ENCODE assay signal across 15 cellular contexts in genomic region chr3:88362428-88362827, GRCh38.
DNase-seq lines count a peak whose midpoint lies in the region; ATAC-seq and TF ChIP-seq lines count a peak whose summit lies in the region.
"Had no signal": no experiment of that assay in that cellular context is flagged by ENCODE, and none has a peak within 500 bp of the region (broad histone marks: within the 10 kb centered on the region; RNA-seq: fewer than 3 reads in every experiment).

No MANE protein-coding gene starts in this region.

- H3K9ac ChIP-seq in PC-3 (ENCODE audit: low read length): no peak overlapping the region

- no peaks in the 10 kb centered on the region for H3F3A ChIP-seq in PC-3 (ENCODE audit: low read length, unreplicated experiment)

- CTCF ChIA-PET in PC-3 (lab: Charles Lee): no interaction called here

- no peak for TF ChIP-seq CTCF in PC-3 (conservative IDR thresholded peaks at IDR 0.05; ENCODE audit: low read depth, low read length)
- TF ChIP-seq CTCF in transverse colon (IDR thresholded peaks at IDR 0.05): no peak
- no peak for TF ChIP-seq CTCF in dorsolateral prefrontal cortex (IDR thresholded peaks at IDR 0.05 in 54 of 56, conservative IDR thresholded peaks at IDR 0.05 in 2 of 56; ENCODE audit: low read depth in 1 of 56, partially characterized antibody in 56 of 56)

- H3K4me2 ChIP-seq in PC-3 (ENCODE audit: low read length): no peak overlapping the region

- peak; percentile 42 for ATAC-seq in HG02885 (IDR thresholded peaks at IDR 0.05; ENCODE audit: poor library complexity, unreplicated experiment)
- ATAC-seq in PC-3: peak; percentile 83
- peak; percentile 99 for ATAC-seq in left colon

- WGBS in transverse colon (ENCODE audit: low coverage in 1 of 2), 2 donors: 37 to 67% methylated on average over 1 to 3 of the region's 3 CpGs

- H4K20me1 ChIP-seq in PC-3 (ENCODE audit: low read length): no peaks in the 10 kb centered on the region

- TF ChIP-seq EP300 in transverse colon (IDR thresholded peaks at IDR 0.05; ENCODE audit: low read depth): no peak

- H2AFZ ChIP-seq in PC-3 (ENCODE audit: low read length): no peak overlapping the region

- H3K9me2 ChIP-seq in PC-3 (replicated peaks; ENCODE audit: low read length): no peaks in the 10 kb centered on the region

- H3K4me1 ChIP-seq in PC-3 (ENCODE audit: insufficient read depth, low read length): no peaks in the 10 kb centered on the region
- no peaks in the 10 kb centered on the region for H3K4me1 ChIP-seq in transverse colon

- H3K27me3 ChIP-seq in PC-3 (ENCODE audit: low read length): no peaks in the 10 kb centered on the region
- no peaks in the 10 kb centered on the region for H3K27me3 ChIP-seq in transverse colon
- H3K27me3 ChIP-seq in dorsolateral prefrontal cortex: no peaks in the 10 kb centered on the region

- POLR2A ChIA-PET in PC-3 (lab: Charles Lee; ENCODE audit: unreplicated experiment): no interaction called here

- intact Hi-C loops in PC-3 (cut with micrococcal nuclease) (no loop called here), left colon (cut with DNase I, micrococcal nuclease) (no loop called here), transverse colon (cut with DNase I; ENCODE audit: low total_unique reads) (no loop called here), dorsolateral prefrontal cortex (cut with DNase I) (no loop called here)

- in situ Hi-C loops in transverse colon (cut with MboI; ENCODE audit: low pct_ligation_motif_present in 1 of 4, low pct_unique_long_range_greater_than_20kb in 1 of 4, low sequenced_read_pairs in 3 of 4): no loop called here

- no peaks in the 10 kb centered on the region for H3K9me3 ChIP-seq in PC-3 (ENCODE audit: low read length)
- peaks cover 0 to 9% of the 10 kb centered on the region in 2 donors for H3K9me3 ChIP-seq in transverse colon

- no peak overlapping the region for H3K27ac ChIP-seq in PC-3 (ENCODE audit: low read length)
- no peak overlapping the region for H3K27ac ChIP-seq in transverse colon
- no peak overlapping the region for H3K27ac ChIP-seq in dorsolateral prefrontal cortex

- no peak overlapping the region for H3K4me3 ChIP-seq in PC-3 (ENCODE audit: low read length)
- no peak overlapping the region for H3K4me3 ChIP-seq in transverse colon
- H3K4me3 ChIP-seq in dorsolateral prefrontal cortex: no peak overlapping the region

- no peak for TF ChIP-seq POLR2A in transverse colon (IDR thresholded peaks at IDR 0.05)

- no peaks in the 10 kb centered on the region for H3K79me2 ChIP-seq in PC-3 (ENCODE audit: low read length)

- DNase-seq in PC-3: peak; percentile 51
- DNase-seq in left colon: peak; percentile 19 to 27
- peak; percentile 18 for DNase-seq in transverse colon
- DNase-seq in dorsolateral prefrontal cortex: no peak
- no peak for DNase-seq in GDM1 (lab: John Stamatoyannopoulos, UW)
- no peak for DNase-seq in GM03348 (ENCODE audit: low spot score)
- DNase-seq: CD4-positive, CD25-positive, alpha-beta regulatory T cell; KG1; NCI-H1105 treated with DMSO at 0.1 percent for 48 hours; NCI-H1694 treated with DMSO at 0.1 percent for 48 hours; NCI-H2081 treated with DMSO at 0.1 percent for 48 hours; NCI-H446; NCI-H526; Right ventricle myocardium superior had no signal

- no peaks in the 10 kb centered on the region for H3K36me3 ChIP-seq in PC-3 (ENCODE audit: low read depth, low read length)
- no peaks in the 10 kb centered on the region for H3K36me3 ChIP-seq in transverse colon

- no TSS peak for BruUV-seq in PC-3 (replicated peaks; lab: Mats Ljungman, UMichigan)

Comparison
In these comparisons a context has a peak if more than half of its experiments do, and no peak if none do; other contexts are left out.
1. ATAC-seq: peak in every context shown above with its lines; median percentile 99 in left colon; 83 in PC-3; 42 in HG02885.
2. DNase-seq: peak in PC-3 (single experiment), left colon (2 of 2) and transverse colon (single experiment); none in dorsolateral prefrontal cortex (0 of 10), GDM1 (single experiment) and GM03348 (single experiment).